Comparison of ENCODE assay signal across 30 cellular contexts in the genomic region with DNA sequence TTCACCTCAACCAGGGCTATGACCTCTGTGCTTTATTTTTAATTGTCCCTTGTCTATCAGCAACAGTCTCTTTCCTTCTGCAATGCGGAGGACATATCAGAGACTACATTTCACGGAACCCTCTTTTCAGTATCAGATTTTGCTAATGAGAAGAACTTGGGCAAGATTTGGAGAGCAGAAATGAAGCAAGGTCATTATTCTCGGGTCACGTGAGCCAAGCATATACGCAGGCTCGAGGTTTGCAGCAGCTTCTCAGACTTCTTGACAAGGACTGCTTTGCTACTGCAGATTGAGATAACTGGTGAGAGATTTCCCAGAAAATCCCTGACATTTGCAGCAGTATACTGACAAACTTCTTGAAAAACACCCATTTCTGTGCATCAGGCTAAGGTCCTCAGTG. TPM values are rescaled to one million over a fixed set of nuclear protein-coding genes. Genes with fewer than 3 reads are reported as not detected.
"Had no signal": no experiment of that assay in that cellular context is flagged by ENCODE, and none has a peak within 500 bp of the region (broad histone marks: within the 10 kb centered on the region; RNA-seq: fewer than 3 reads in every experiment).

No MANE protein-coding gene starts in this region.

- H3K27me3 ChIP-seq: ascending aorta, breast epithelium, cardiac muscle cell, colonic mucosa, dorsolateral prefrontal cortex had no signal

- DNase-seq: activated CD4-positive, alpha-beta memory T cell treated with anti-CD3 and anti-CD28 coated beads, Interleukin-2, amount 10 ng/mL, durations not matched to agents 7 days and 5 days; activated CD4-positive, alpha-beta T cell treated with anti-CD3 and anti-CD28 coated beads for 1 hour; activated CD4-positive, alpha-beta T cell treated with anti-CD3 and anti-CD28 coated beads for 4 hours; activated CD4-positive, alpha-beta T cell treated with anti-CD3 and anti-CD28 coated beads, Interleukin-2, amount 10 ng/mL, durations not matched to agents 7 days and 5 days; activated CD4-positive, alpha-beta T cell treated with anti-CD3 and anti-CD28 coated beads, Interleukin-2, amount 50 U/mL, for 4 hours; activated CD8-positive, alpha-beta memory T cell treated with anti-CD3 and anti-CD28 coated beads, Interleukin-2, amount 50 U/mL, for 48 hours; activated gamma-delta T cell; activated naive CD4-positive, alpha-beta T cell; activated naive CD4-positive, alpha-beta T cell treated with anti-CD3 and anti-CD28 coated beads, Interleukin-2, amount 10 ng/mL, durations not matched to agents 7 days and 5 days; activated naive CD8-positive, alpha-beta T cell treated with anti-CD3 and anti-CD28 coated beads, Interleukin-2, amount 10 ng/mL, durations not matched to agents 7 days and 5 days; activated T-cell treated with anti-CD3 and anti-CD28 coated beads for 4 hours; activated T-cell treated with anti-CD3 and anti-CD28 coated beads, Interleukin-2, amount 50 U/mL, for 24 hours; activated T-cell treated with anti-CD3 and anti-CD28 coated beads, Interleukin-2, amount 50 U/mL, for 72 hours; central memory CD4-positive, alpha-beta T cell; cerebellar nuclear complex; colonic mucosa; dorsolateral prefrontal cortex; effector memory CD4-positive, alpha-beta T cell; endodermal cell; foreskin fibroblast; head of caudate nucleus; T-helper 2 cell had no signal

- H3K27ac Mint-ChIP-seq: activated CD4-positive, alpha-beta memory T cell treated with anti-CD3 and anti-CD28 coated beads, Interleukin-2, amount 10 ng/mL, durations not matched to agents 7 days and 5 days; activated CD4-positive, alpha-beta T cell treated with anti-CD3 and anti-CD28 coated beads, Interleukin-2, amount 10 ng/mL, durations not matched to agents 7 days and 5 days; activated naive CD4-positive, alpha-beta T cell treated with anti-CD3 and anti-CD28 coated beads, Interleukin-2, amount 10 ng/mL, durations not matched to agents 7 days and 5 days; activated naive CD4-positive, alpha-beta T cell treated with anti-CD3 and anti-CD28 coated beads, Interleukin-2, amount 50 U/mL, for 72 hours; activated naive CD8-positive, alpha-beta T cell treated with anti-CD3 and anti-CD28 coated beads, Interleukin-2, amount 10 ng/mL, durations not matched to agents 7 days and 5 days; activated T-cell treated with anti-CD3 and anti-CD28 coated beads, Interleukin-2, amount 50 U/mL, for 24 hours; activated T-cell treated with anti-CD3 and anti-CD28 coated beads, Interleukin-2, amount 50 U/mL, for 72 hours; brain; endodermal cell; WTC11 had no signal

- H3K9me3 Mint-ChIP-seq: activated CD4-positive, alpha-beta memory T cell treated with anti-CD3 and anti-CD28 coated beads, Interleukin-2, amount 10 ng/mL, durations not matched to agents 7 days and 5 days; activated CD4-positive, alpha-beta T cell treated with anti-CD3 and anti-CD28 coated beads, Interleukin-2, amount 10 ng/mL, durations not matched to agents 7 days and 5 days; activated naive CD4-positive, alpha-beta T cell treated with anti-CD3 and anti-CD28 coated beads, Interleukin-2, amount 10 ng/mL, durations not matched to agents 7 days and 5 days; activated T-cell treated with anti-CD3 and anti-CD28 coated beads, Interleukin-2, amount 50 U/mL, for 24 hours; activated T-cell treated with anti-CD3 and anti-CD28 coated beads, Interleukin-2, amount 50 U/mL, for 72 hours had no signal

- H3K9me3 ChIP-seq: ascending aorta, breast epithelium, colonic mucosa had no signal

- H3K4me3 Mint-ChIP-seq: activated CD4-positive, alpha-beta memory T cell treated with anti-CD3 and anti-CD28 coated beads, Interleukin-2, amount 10 ng/mL, durations not matched to agents 7 days and 5 days; activated CD4-positive, alpha-beta T cell treated with anti-CD3 and anti-CD28 coated beads, Interleukin-2, amount 10 ng/mL, durations not matched to agents 7 days and 5 days; activated naive CD4-positive, alpha-beta T cell treated with anti-CD3 and anti-CD28 coated beads, Interleukin-2, amount 10 ng/mL, durations not matched to agents 7 days and 5 days; activated naive CD8-positive, alpha-beta T cell treated with anti-CD3 and anti-CD28 coated beads, Interleukin-2, amount 10 ng/mL, durations not matched to agents 7 days and 5 days; activated T-cell treated with anti-CD3 and anti-CD28 coated beads, Interleukin-2, amount 50 U/mL, for 24 hours; activated T-cell treated with anti-CD3 and anti-CD28 coated beads, Interleukin-2, amount 50 U/mL, for 72 hours; brain; endodermal cell; WTC11 had no signal

- H3K27ac ChIP-seq: ascending aorta, breast epithelium, cardiac muscle cell, colonic mucosa, dorsolateral prefrontal cortex, VCaP had no signal

- H3K4me1 Mint-ChIP-seq: activated CD4-positive, alpha-beta memory T cell treated with anti-CD3 and anti-CD28 coated beads, Interleukin-2, amount 10 ng/mL, durations not matched to agents 7 days and 5 days; activated CD4-positive, alpha-beta T cell treated with anti-CD3 and anti-CD28 coated beads, Interleukin-2, amount 10 ng/mL, durations not matched to agents 7 days and 5 days; activated naive CD4-positive, alpha-beta T cell treated with anti-CD3 and anti-CD28 coated beads, Interleukin-2, amount 10 ng/mL, durations not matched to agents 7 days and 5 days; activated naive CD8-positive, alpha-beta T cell treated with anti-CD3 and anti-CD28 coated beads, Interleukin-2, amount 10 ng/mL, durations not matched to agents 7 days and 5 days; brain; endodermal cell; WTC11 had no signal

- ATAC-seq: activated naive CD4-positive, alpha-beta T cell treated with anti-CD3 and anti-CD28 coated beads, Interleukin-2, amount 50 U/mL, for 72 hours; activated T-cell treated with anti-CD3 and anti-CD28 coated beads, Interleukin-2, amount 50 U/mL, for 72 hours; esophagus mucosa; WTC11 had no signal

- H3K36me3 Mint-ChIP-seq: activated naive CD4-positive, alpha-beta T cell treated with anti-CD3 and anti-CD28 coated beads, Interleukin-2, amount 10 ng/mL, durations not matched to agents 7 days and 5 days; activated naive CD4-positive, alpha-beta T cell treated with anti-CD3 and anti-CD28 coated beads, Interleukin-2, amount 50 U/mL, for 72 hours; activated naive CD8-positive, alpha-beta T cell treated with anti-CD3 and anti-CD28 coated beads, Interleukin-2, amount 10 ng/mL, durations not matched to agents 7 days and 5 days; brain had no signal

- H3K27me3 Mint-ChIP-seq: activated CD4-positive, alpha-beta memory T cell treated with anti-CD3 and anti-CD28 coated beads, Interleukin-2, amount 10 ng/mL, durations not matched to agents 7 days and 5 days; activated CD4-positive, alpha-beta T cell treated with anti-CD3 and anti-CD28 coated beads, Interleukin-2, amount 10 ng/mL, durations not matched to agents 7 days and 5 days; activated naive CD4-positive, alpha-beta T cell treated with anti-CD3 and anti-CD28 coated beads, Interleukin-2, amount 10 ng/mL, durations not matched to agents 7 days and 5 days; activated naive CD8-positive, alpha-beta T cell treated with anti-CD3 and anti-CD28 coated beads, Interleukin-2, amount 10 ng/mL, durations not matched to agents 7 days and 5 days; activated T-cell treated with anti-CD3 and anti-CD28 coated beads, Interleukin-2, amount 50 U/mL, for 24 hours; brain had no signal

RNA-seq across cellular contexts. Expression of gene ABCA10, which starts 30.4 kb away (rescaled TPM):
- total RNA-seq: cardiac muscle cell, endodermal cell, WTC11 had no signal

RNA-seq across cellular contexts. Expression of gene ABCA6, which starts 56.5 kb away (rescaled TPM):
- total RNA-seq: cardiac muscle cell, endodermal cell, WTC11 had no signal
